Comparison of ENCODE assay signal across 8 cellular contexts in genomic region chr2:159807183-159808037, GRCh38. TPM values are rescaled to one million over a fixed set of nuclear protein-coding genes. Genes with fewer than 3 reads are reported as not detected.
DNase-seq lines count a peak whose midpoint lies in the region; TF ChIP-seq lines count a peak whose summit lies in the region.

No MANE protein-coding gene starts in this region.

- no peak overlapping the region for H3K4me2 ChIP-seq in hepatocyte

- no peak overlapping the region for H3K4me3 ChIP-seq in hepatocyte

- H3K27me3 ChIP-seq in hepatocyte, result no peaks in the 10 kb centered on the region

- H4K20me1 ChIP-seq in hepatocyte (ENCODE audit: insufficient read depth, poor library complexity, severe bottlenecking), result no peaks in the 10 kb centered on the region

- WGBS in hepatocyte (ENCODE audit: low lambda C conversion rate, missing lambda C conversion rate), result 72% methylated on average over 4 of the region's 4 CpGs

- H3K36me3 ChIP-seq in hepatocyte (replicated peaks; ENCODE audit: insufficient read depth, low read depth), result no peaks in the 10 kb centered on the region

- no peak overlapping the region for H2AFZ ChIP-seq in hepatocyte

- no peaks in the 10 kb centered on the region for H3K4me1 ChIP-seq in hepatocyte (ENCODE audit: insufficient read depth)

- no peaks in the 10 kb centered on the region for H3K9me3 ChIP-seq in hepatocyte (ENCODE audit: low read depth)

- POLR2A ChIA-PET in GM10248 (lab: Yijun Ruan, JAX), result interaction anchor here (0.5 kb wide), 1 partner anchor 573 kb away, joined by 5 read pairs; no protein-coding TSS in a partner anchor

- no peaks in the 10 kb centered on the region for H3K9me2 ChIP-seq in hepatocyte (replicated peaks; ENCODE audit: insufficient read depth)

- no peaks in the 10 kb centered on the region for H3K79me2 ChIP-seq in hepatocyte

- CTCF ChIA-PET in GM10248 (lab: Yijun Ruan, JAX), result interaction anchor here (1.2 to 3.8 kb wide), 5 partner anchors 8 to 905 kb away, joined by 4 to 13 read pairs (median 6); partner anchors contain the start of gene CD302

- H3K27ac ChIP-seq in hepatocyte, result no peak overlapping the region

- TF ChIP-seq CTCF in AG09319 (IDR thresholded peaks at IDR 0.05; ENCODE audit: low read depth, low read length), result peak; percentile 74
- peak; percentile 45 for TF ChIP-seq CTCF in GM10248 (IDR thresholded peaks at IDR 0.05; ENCODE audit: control extremely low read depth, extremely low read depth, low read depth, missing control alignments)
- TF ChIP-seq CTCF in hepatocyte (IDR thresholded peaks at IDR 0.05; ENCODE audit: poor library complexity), result peak; percentile 65

- DNase-seq in AG09319 (ENCODE audit: extremely low read depth, low read depth) (no peak), GM10248 (ENCODE audit: extremely low spot score) (peak; percentile 28), NCI-H1930 (lab: John Stamatoyannopoulos, UW) (peak; percentile 18 to 42), amniotic epithelial cell (ENCODE audit: low read depth) (peak; percentile 53), hepatocyte (ENCODE audit: low spot score) (peak; percentile 57), stromal cell of bone marrow (ENCODE audit: low read depth) (peak; percentile 38), DMS79 treated with DMSO at 0.1 percent for 48 hours (lab: John Stamatoyannopoulos, UW) (no peak)
- DNase-seq in NK-92 treated with Interleukin-12 subunit alpha and Interleukin-12 subunit beta, amount 100 ng/mL, for 24 hours (lab: John Stamatoyannopoulos, UW), result no peak

RNA-seq across cellular contexts. Expression of gene CD302, which starts 9.4 kb away (rescaled TPM):
- total RNA-seq in hepatocyte, result 25.2 and 26.0 TPM in 2 replicates
- 6.0 and 7.1 TPM in 2 replicates for polyA plus RNA-seq in hepatocyte

Comparison
In these comparisons a context has a peak if more than half of its experiments do, and no peak if none do; other contexts are left out.
1. DNase-seq: peak in GM10248 (single experiment), NCI-H1930 (2 of 2), amniotic epithelial cell (single experiment), hepatocyte (single experiment) and stromal cell of bone marrow (single experiment); none in AG09319 (single experiment), DMS79 treated with DMSO at 0.1 percent for 48 hours (single experiment) and NK-92 treated with Interleukin-12 subunit alpha and Interleukin-12 subunit beta, amount 100 ng/mL, for 24 hours (single experiment).
2. Peak in every context shown above with its lines, with median percentiles within 50 percentile points of each other: CTCF ChIP-seq.